In genomic region chr14:58731465-58732330, GRCh38 we compare ENCODE assay signal across 10 cellular contexts.
DNase-seq lines count a peak whose midpoint lies in the region; ATAC-seq and TF ChIP-seq lines count a peak whose summit lies in the region.
"Had no signal": no experiment of that assay in that cellular context is flagged by ENCODE, and none has a peak within 500 bp of the region (broad histone marks: within the 10 kb centered on the region; RNA-seq: fewer than 3 reads in every experiment).

No MANE protein-coding gene starts in this region.

- H3K4me2 ChIP-seq in HCT116 (ENCODE audit: low read length): peak overlapping the region; percentile 61

- H3K79me2 ChIP-seq in HCT116 (ENCODE audit: insufficient read depth, low read length): no peaks in the 10 kb centered on the region

- DNase-seq in HCT116 (ENCODE audit: low read depth, low spot score): peak; percentile 96
- peak; percentile 89 for DNase-seq in adipocyte (ENCODE audit: low read depth)
- no peak for DNase-seq in left ventricle myocardium inferior
- DNase-seq in smooth muscle cell of the brain vasculature (ENCODE audit: low read depth, low spot score): peak; percentile 72
- no peak for DNase-seq in endothelial cell (ENCODE audit: low spot score)
- DNase-seq in NCI-H187 treated with DMSO at 0.1 percent for 48 hours (lab: John Stamatoyannopoulos, UW): no peak
- DNase-seq in activated CD8-positive, alpha-beta T cell treated with anti-CD3 and anti-CD28 coated beads for 36 hours: no peak
- DNase-seq: NCI-H1694, RPMI8226 had no signal

- no peaks in the 10 kb centered on the region for H3K36me3 ChIP-seq in HCT116 (ENCODE audit: control insufficient read depth in 1 of 2, insufficient read depth in 2 of 2, low read length in 2 of 2)
- H3K36me3 ChIP-seq in adipocyte (ENCODE audit: control insufficient read depth, insufficient read depth, low read length, severe bottlenecking): no peaks in the 10 kb centered on the region
- H3K36me3 ChIP-seq in left ventricle myocardium inferior: no peaks in the 10 kb centered on the region

- H3K9ac ChIP-seq in HCT116 (ENCODE audit: low read length): no peak overlapping the region
- H3K9ac ChIP-seq in adipocyte (ENCODE audit: low read length): no peak overlapping the region

- peak overlapping the region in 1 of 2 experiments; percentile 7; a peak in 2 of 4 replicates for H3K4me3 ChIP-seq in HCT116 (replicated peaks in 1 of 2; ENCODE audit: low read depth in 1 of 2, low read length in 2 of 2)
- H3K4me3 ChIP-seq in adipocyte (ENCODE audit: low read length): peak overlapping the region; percentile 23
- H3K4me3 ChIP-seq in left ventricle myocardium inferior: no peak overlapping the region

- H3K9me3 ChIP-seq in HCT116 (ENCODE audit: control insufficient read depth in 1 of 2, insufficient read depth in 1 of 2, low read depth in 1 of 2, low read length in 2 of 2) (no peaks in the 10 kb centered on the region), adipocyte (ENCODE audit: control insufficient read depth, low read length) (no peaks in the 10 kb centered on the region), left ventricle myocardium inferior (replicated peaks) (no peaks in the 10 kb centered on the region)

- peaks cover 20 to 42% of the 10 kb centered on the region in 2 experiments for H3K4me1 ChIP-seq in HCT116 (ENCODE audit: control insufficient read depth in 1 of 2, insufficient read depth in 2 of 2, low read length in 2 of 2)
- peaks cover 20% of the 10 kb centered on the region for H3K4me1 ChIP-seq in adipocyte (ENCODE audit: control insufficient read depth, insufficient read depth, low read length)
- peaks cover 12% of the 10 kb centered on the region for H3K4me1 ChIP-seq in left ventricle myocardium inferior

- TF ChIP-seq RAD21 in HCT116 (IDR thresholded peaks at IDR 0.05; ENCODE audit: low read depth): peak; percentile 36; the same call in 1 of the 2 replicates

- H3K4me3 Mint-ChIP-seq in endothelial cell (ENCODE audit: unreplicated experiment): no peak overlapping the region
- H3K4me3 Mint-ChIP-seq in activated CD8-positive, alpha-beta T cell treated with anti-CD3 and anti-CD28 coated beads for 36 hours: no peak overlapping the region

- H3K27me3 ChIP-seq in HCT116 (ENCODE audit: insufficient read depth, low read length) (no peaks in the 10 kb centered on the region), adipocyte (replicated peaks; ENCODE audit: control insufficient read depth, insufficient read depth, low read length) (peaks cover 4% of the 10 kb centered on the region), left ventricle myocardium inferior (ENCODE audit: low read depth) (no peaks in the 10 kb centered on the region)

- H3K27ac ChIP-seq in HCT116 (ENCODE audit: low read depth, low read length) (peak overlapping the region; percentile 81; the same call in 1 of the 2 replicates), left ventricle myocardium inferior (replicated peaks) (peak overlapping the region; percentile 14)

- H3K36me3 Mint-ChIP-seq in endothelial cell (ENCODE audit: low read depth, unreplicated experiment): no peaks in the 10 kb centered on the region
- H3K36me3 Mint-ChIP-seq in activated CD8-positive, alpha-beta T cell treated with anti-CD3 and anti-CD28 coated beads for 36 hours (ENCODE audit: low read depth): no peaks in the 10 kb centered on the region

- H3K27me3 Mint-ChIP-seq in endothelial cell (ENCODE audit: unreplicated experiment): peaks cover 2% of the 10 kb centered on the region
- H3K27me3 Mint-ChIP-seq in activated CD8-positive, alpha-beta T cell treated with anti-CD3 and anti-CD28 coated beads for 36 hours: peaks cover 14% of the 10 kb centered on the region

- H3K4me1 Mint-ChIP-seq in endothelial cell (ENCODE audit: unreplicated experiment): peaks cover 7% of the 10 kb centered on the region
- peaks cover 7% of the 10 kb centered on the region for H3K4me1 Mint-ChIP-seq in activated CD8-positive, alpha-beta T cell treated with anti-CD3 and anti-CD28 coated beads for 36 hours (ENCODE audit: low read depth)

- H3K9me3 Mint-ChIP-seq in endothelial cell (ENCODE audit: unreplicated experiment): no peaks in the 10 kb centered on the region
- no peaks in the 10 kb centered on the region for H3K9me3 Mint-ChIP-seq in activated CD8-positive, alpha-beta T cell treated with anti-CD3 and anti-CD28 coated beads for 36 hours

- no TSS peak for BruUV-seq in HCT116 (replicated peaks; lab: Mats Ljungman, UMichigan)

- intact Hi-C loops in HCT116 (cut with micrococcal nuclease) (no loop called here), left ventricle myocardium inferior (cut with micrococcal nuclease) (no loop called here)
- intact Hi-C loops in activated CD8-positive, alpha-beta T cell treated with anti-CD3 and anti-CD28 coated beads for 36 hours (cut with micrococcal nuclease): no loop called here

- H3K27ac Mint-ChIP-seq in endothelial cell (ENCODE audit: unreplicated experiment): no peak overlapping the region
- H3K27ac Mint-ChIP-seq in activated CD8-positive, alpha-beta T cell treated with anti-CD3 and anti-CD28 coated beads for 36 hours: no peak overlapping the region

- no peaks in the 10 kb centered on the region for H4K20me1 ChIP-seq in HCT116 (ENCODE audit: insufficient read depth)

- no peak overlapping the region for H2AFZ ChIP-seq in HCT116 (ENCODE audit: low read depth, low read length, poor library complexity, severe bottlenecking)

- RAD21 ChIA-PET in HCT116 (lab: Charles Lee; ENCODE audit: low non-redundant PET in 1 of 2, low total read pairs in 2 of 2, uncharacterized antibody in 2 of 2, unreplicated experiment in 2 of 2): interaction anchor here in 1 of 2 experiments (0.7 kb wide), 1 partner anchor 49 kb away, joined by 3 read pairs; no protein-coding TSS in a partner anchor

- H3K9me2 ChIP-seq in HCT116 (ENCODE audit: insufficient read depth): no peaks in the 10 kb centered on the region

- TF ChIP-seq CTCF in HCT116 (IDR thresholded peaks at IDR 0.05 in 2 of 3, conservative IDR thresholded peaks at IDR 0.05 in 1 of 3; ENCODE audit: borderline replicate concordance in 1 of 3, insufficient read depth in 1 of 3, low read depth in 2 of 3, low read length in 2 of 3): no peak
- no peak for TF ChIP-seq CTCF in left ventricle myocardium inferior (IDR thresholded peaks at IDR 0.05; ENCODE audit: borderline replicate concordance)
- TF ChIP-seq CTCF in endothelial cell (IDR thresholded peaks at IDR 0.05; ENCODE audit: unreplicated experiment): no peak
- TF ChIP-seq CTCF in activated CD8-positive, alpha-beta T cell treated with anti-CD3 and anti-CD28 coated beads for 36 hours (IDR thresholded peaks at IDR 0.05): no peak

- CTCF ChIA-PET in HCT116 (lab: Charles Lee): no interaction called here
- CTCF ChIA-PET in activated CD8-positive, alpha-beta T cell treated with anti-CD3 and anti-CD28 coated beads for 36 hours (lab: Charles Lee): interaction anchor here (1.4 kb wide), 1 partner anchor 231 kb away, joined by 6 read pairs; no protein-coding TSS in a partner anchor

- TF ChIP-seq POLR2A in HCT116 (IDR thresholded peaks at IDR 0.05; ENCODE audit: borderline replicate concordance, extremely low read depth, insufficient read depth, insufficient read length): no peak

- POLR2A ChIA-PET in HCT116 (lab: Charles Lee): no interaction called here
- POLR2A ChIA-PET in activated CD8-positive, alpha-beta T cell treated with anti-CD3 and anti-CD28 coated beads for 36 hours (lab: Charles Lee): no interaction called here

- ATAC-seq in HCT116 (peak; percentile 88), GM21786 (IDR thresholded peaks at IDR 0.05; ENCODE audit: unreplicated experiment) (no peak)
- no peak for ATAC-seq in activated CD8-positive, alpha-beta T cell treated with anti-CD3 and anti-CD28 coated beads for 36 hours

TF ChIP-seq in HCT116, 20 proteins besides CTCF, POLR2A, EP300 and RAD21 (continues in another document):
- 0 out of 2 replicates have a peak, but pooled peaks have one; percentile 73 for TF ChIP-seq ATF3 (IDR thresholded peaks at IDR 0.05)
- peak; percentile 30; the same call in 1 of the 2 replicates for TF ChIP-seq ELF1 (IDR thresholded peaks at IDR 0.05; ENCODE audit: borderline replicate concordance, low read depth)
- TF ChIP-seq YY1 (IDR thresholded peaks at IDR 0.05; ENCODE audit: extremely low read depth, insufficient replicate concordance, low read depth, low read length): no peak
- peak; percentile 94 for TF ChIP-seq CBX3 (IDR thresholded peaks at IDR 0.05; ENCODE audit: low read depth)
- TF ChIP-seq TCF7L2 (IDR thresholded peaks at IDR 0.05; ENCODE audit: borderline replicate concordance, extremely low read depth, insufficient read depth, insufficient read length): no peak
- TF ChIP-seq ZNF274 (IDR thresholded peaks at IDR 0.05; ENCODE audit: low read depth, low read length): no peak
- peak; percentile 87 for TF ChIP-seq SIN3A (IDR thresholded peaks at IDR 0.05; ENCODE audit: low read depth)
- peak; percentile 97 for TF ChIP-seq FOSL1 (IDR thresholded peaks at IDR 0.05; ENCODE audit: low read depth)
- TF ChIP-seq JUND (IDR thresholded peaks at IDR 0.05): peak; percentile 94
- TF ChIP-seq EZH2phosphoT487 (IDR thresholded peaks at IDR 0.05; ENCODE audit: borderline replicate concordance): no peak
- TF ChIP-seq EGR1 (IDR thresholded peaks at IDR 0.05; ENCODE audit: low read depth): peak; percentile 45; the same call in 1 of the 2 replicates
- no peak for TF ChIP-seq EZH2 (IDR thresholded peaks at IDR 0.05)
- TF ChIP-seq MAX (IDR thresholded peaks at IDR 0.05): peak; percentile 63; the same call in 1 of the 2 replicates

Comparison
In these comparisons a context has a peak if more than half of its experiments do, and no peak if none do; other contexts are left out.
1. DNase-seq: peak in HCT116 (single experiment), adipocyte (single experiment) and smooth muscle cell of the brain vasculature (single experiment); none in left ventricle myocardium inferior (single experiment), endothelial cell (single experiment), NCI-H187 treated with DMSO at 0.1 percent for 48 hours (single experiment) and activated CD8-positive, alpha-beta T cell treated with anti-CD3 and anti-CD28 coated beads for 36 hours (single experiment).